9 cellular contexts compared by ENCODE assay signal in genomic region chr1:41492341-41492848, GRCh38. TPM values are rescaled to one million over a fixed set of nuclear protein-coding genes. Genes with fewer than 3 reads are reported as not detected.
DNase-seq lines count a peak whose midpoint lies in the region; ATAC-seq and TF ChIP-seq lines count a peak whose summit lies in the region.
"Had no signal": no experiment of that assay in that cellular context is flagged by ENCODE, and none has a peak within 500 bp of the region (broad histone marks: within the 10 kb centered on the region; RNA-seq: fewer than 3 reads in every experiment).

No MANE protein-coding gene starts in this region.

- H3K27ac ChIP-seq in OCI-LY7 (ENCODE audit: low read depth, low read length, poor library complexity, severe bottlenecking) = no peak overlapping the region

- no peaks in the 10 kb centered on the region for H4K20me1 ChIP-seq in OCI-LY7 (ENCODE audit: insufficient read depth, low read length)

- CTCF ChIA-PET in OCI-LY7 (lab: Charles Lee; ENCODE audit: unreplicated experiment) = no interaction called here

- intact Hi-C loops in OCI-LY7 (cut with micrococcal nuclease; ENCODE audit: unreplicated experiment) = no loop called here

- BruUV-seq in OCI-LY7 (replicated peaks; lab: Mats Ljungman, UMichigan) = no TSS peak

- no peaks in the 10 kb centered on the region for H3K79me2 ChIP-seq in OCI-LY7 (ENCODE audit: insufficient read depth, low read depth, low read length)

- DNase-seq in activated CD8-positive, alpha-beta memory T cell treated with anti-CD3 and anti-CD28 coated beads for 24 hours = peak; percentile 73
- DNase-seq in activated CD8-positive, alpha-beta memory T cell treated with anti-CD3 and anti-CD28 coated beads, Interleukin-2, amount 50 U/mL, for 4 hours = no peak
- DNase-seq in OCI-LY7 (ENCODE audit: low spot score) (peak; percentile 41), dermis blood vessel endothelial cell (peak; percentile 64), COR-L47 (lab: John Stamatoyannopoulos, UW) (no peak)
- peak in 3 of 4 experiments; percentile 21 to 41 (median 33) for DNase-seq in stimulated activated CD4-positive, alpha-beta T cell treated with anti-CD3 and anti-CD28 coated beads, Interleukin-1b, Interleukin-23, amount 100 ng/mL, for 24 hours (ENCODE audit: low read depth in 4 of 4, low spot score in 1 of 4)

- H3K4me2 ChIP-seq in OCI-LY7 (ENCODE audit: low read length) = no peak overlapping the region

- no peaks in the 10 kb centered on the region for H3K4me1 ChIP-seq in OCI-LY7 (ENCODE audit: insufficient read depth, low read length, poor library complexity, severe bottlenecking)

- POLR2A ChIA-PET in OCI-LY7 (lab: Charles Lee) = no interaction called here

- H3K4me3 ChIP-seq in OCI-LY7 (ENCODE audit: low read depth, low read length, poor library complexity, severe bottlenecking) = no peak overlapping the region

- no peaks in the 10 kb centered on the region for H3K9me3 ChIP-seq in OCI-LY7 (ENCODE audit: low read length)

- no peaks in the 10 kb centered on the region for H3K9me2 ChIP-seq in OCI-LY7 (ENCODE audit: insufficient read depth, low read length)

- TF ChIP-seq CTCF in OCI-LY7 (conservative IDR thresholded peaks at IDR 0.05; ENCODE audit: low read length) = peak; percentile 83

- no peaks in the 10 kb centered on the region for H3K36me3 ChIP-seq in OCI-LY7 (ENCODE audit: insufficient read depth, low read length)

- ATAC-seq in GM21576 (IDR thresholded peaks at IDR 0.05; ENCODE audit: unreplicated experiment) (no peak), HG03139 (IDR thresholded peaks at IDR 0.05; ENCODE audit: unreplicated experiment) (no peak)

- no peak overlapping the region for H2AFZ ChIP-seq in OCI-LY7 (ENCODE audit: low read length)

RNA-seq across cellular contexts. Expression of gene EDN2, which starts 7.9 kb away (rescaled TPM):
- total RNA-seq in OCI-LY7 (2014; rRNA removed; shearing (Covaris generic)) = not detected in 2 replicates
- not detected in 2 replicates for total RNA-seq in OCI-LY7 (2022)
- 0.17 TPM in 1 of 2 replicates, not detected in the other for total RNA-seq in dermis blood vessel endothelial cell
- total RNA-seq: pulmonary artery endothelial cell had no signal

Comparison
In these comparisons a context has a peak if more than half of its experiments do, and no peak if none do; other contexts are left out.
1. DNase-seq: peak in activated CD8-positive, alpha-beta memory T cell treated with anti-CD3 and anti-CD28 coated beads for 24 hours (single experiment), OCI-LY7 (single experiment), dermis blood vessel endothelial cell (single experiment) and stimulated activated CD4-positive, alpha-beta T cell treated with anti-CD3 and anti-CD28 coated beads, Interleukin-1b, Interleukin-23, amount 100 ng/mL, for 24 hours (3 of 4); none in activated CD8-positive, alpha-beta memory T cell treated with anti-CD3 and anti-CD28 coated beads, Interleukin-2, amount 50 U/mL, for 4 hours (single experiment) and COR-L47 (single experiment).